ENCODE assay signal across 1 cellular context in genomic region chr1:214417545-214418210, GRCh38.
TF ChIP-seq lines count a peak whose summit lies in the region.

No MANE protein-coding gene starts in this region.

TF ChIP-seq in H1, 55 proteins besides CTCF, POLR2A, EP300 and RAD21 (continued from another document):
- TF ChIP-seq CHD2 (IDR thresholded peaks at IDR 0.05; ENCODE audit: low read length) (no peak), KDM4A (IDR thresholded peaks at IDR 0.05; ENCODE audit: low read depth, low read length, severe bottlenecking) (no peak)
